ENCODE assay signal across 12 cellular contexts in genomic region chr4:70637239-70637920, GRCh38. TPM values are rescaled to one million over a fixed set of nuclear protein-coding genes. Genes with fewer than 3 reads are reported as not detected.
DNase-seq lines count a peak whose midpoint lies in the region; ATAC-seq and TF ChIP-seq lines count a peak whose summit lies in the region.
"Had no signal": no experiment of that assay in that cellular context is flagged by ENCODE, and none has a peak within 500 bp of the region (broad histone marks: within the 10 kb centered on the region; RNA-seq: fewer than 3 reads in every experiment).

No MANE protein-coding gene starts in this region.

- TF ChIP-seq CTCF in fibroblast of lung (conservative IDR thresholded peaks at IDR 0.05 in 1 of 2, IDR thresholded peaks at IDR 0.05 in 1 of 2; ENCODE audit: low read depth in 1 of 2, low read length in 2 of 2) (no peak), psoas muscle (IDR thresholded peaks at IDR 0.05) (no peak)

- no peak overlapping the region for H3K9ac ChIP-seq in fibroblast of lung (ENCODE audit: insufficient read depth, low read length)

- H3K27ac ChIP-seq in fibroblast of lung (ENCODE audit: insufficient read depth, low read length) (no peak overlapping the region), psoas muscle (peak overlapping the region; percentile 88)
- H3K27ac ChIP-seq: HL-60 had no signal

- no peaks in the 10 kb centered on the region for H3K27me3 ChIP-seq in fibroblast of lung (ENCODE audit: control insufficient read depth, insufficient read depth, low read length)
- H3K27me3 ChIP-seq in psoas muscle (ENCODE audit: insufficient read depth in 3 of 3, low read length in 2 of 3): no peaks in the 10 kb centered on the region

- DNase-seq in LHCN-M2 (ENCODE audit: low read depth) (peak; percentile 17), fibroblast of lung (ENCODE audit: low read depth in 2 of 2) (peak in 1 of 2 donors; percentile 16), psoas muscle (no peak), NCI-H2227 (lab: John Stamatoyannopoulos, UW; ENCODE audit: unreplicated experiment) (no peak), NCI-H446 treated with DMSO at 0.1 percent for 48 hours (lab: John Stamatoyannopoulos, UW) (no peak), activated gamma-delta T cell treated with Interleukin-2 at 50 U/mL for 16 hours (no peak)
- DNase-seq: islet precursor cell had no signal

- 19 to 34% (median 27%) methylated on average over 8 of the region's 8 CpGs for WGBS in psoas muscle, 3 donors

- H3K79me2 ChIP-seq in fibroblast of lung (ENCODE audit: control insufficient read depth, insufficient read depth, low read length): no peaks in the 10 kb centered on the region

- intact Hi-C loops in psoas muscle (cut with DNase I): no loop called here

- H3K4me3 ChIP-seq in fibroblast of lung (replicated peaks in 1 of 4; ENCODE audit: control extremely low read depth in 1 of 4, insufficient read depth in 1 of 4, low read depth in 3 of 4, low read length in 4 of 4) (peak overlapping the region in 1 of 4 experiments; percentile 29), psoas muscle (peak overlapping the region; percentile 59)

- H4K20me1 ChIP-seq in fibroblast of lung (ENCODE audit: control insufficient read depth, extremely low read depth, insufficient read depth, low read length): no peaks in the 10 kb centered on the region

- H3K4me1 ChIP-seq in fibroblast of lung (ENCODE audit: control insufficient read depth, extremely low read depth, insufficient read depth, low read length) (no peaks in the 10 kb centered on the region), psoas muscle (no peaks in the 10 kb centered on the region)

- H3K36me3 ChIP-seq in fibroblast of lung (ENCODE audit: control insufficient read depth, insufficient read depth, low read length) (no peaks in the 10 kb centered on the region), psoas muscle (ENCODE audit: insufficient read depth in 1 of 2, low read depth in 1 of 2) (no peaks in the 10 kb centered on the region)

- peak overlapping the region; percentile 65 for H3K4me2 ChIP-seq in fibroblast of lung (ENCODE audit: extremely low read depth, insufficient read depth, low read length)

- H3K9me3 ChIP-seq in fibroblast of lung (ENCODE audit: control insufficient read depth, insufficient read depth, low read depth, low read length): no peaks in the 10 kb centered on the region
- H3K9me3 ChIP-seq in psoas muscle: peaks cover 20% of the 10 kb centered on the region

- peak overlapping the region; percentile 81 for H2AFZ ChIP-seq in fibroblast of lung (ENCODE audit: low read length)

- ATAC-seq in GM18861 (IDR thresholded peaks at IDR 0.05; ENCODE audit: unreplicated experiment) (peak; percentile 48), psoas muscle (peak; percentile 87 to 94 (median 88)), HG03196 (IDR thresholded peaks at IDR 0.05; ENCODE audit: unreplicated experiment) (no peak)
- ATAC-seq: stimulated activated effector memory CD8-positive, alpha-beta T cell treated with anti-CD3 and anti-CD28 coated beads, Interleukin-12 subunit alpha, Interleukin-12 subunit beta, amount 100 ng/mL, for 72 hours had no signal

RNA-seq across cellular contexts. Expression of gene ENAM, which starts 8.8 kb away (rescaled TPM):
- 0.06 TPM in 2 replicates for total RNA-seq in LHCN-M2 (2014; rRNA removed)
- 0.01 TPM for polyA plus RNA-seq in LHCN-M2 (2012)
- total RNA-seq in fibroblast of lung: under 0.01 and 0.50 TPM in 2 replicates
- 0.33 and 0.58 TPM in 2 replicates for polyA plus RNA-seq in fibroblast of lung
- polyA plus RNA-seq in fibroblast of lung (2012): 0.08 and 0.70 TPM in 2 replicates
- not detected in 2 replicates for polyA minus RNA-seq in fibroblast of lung (ENCODE audit: low replicate concordance)
- total RNA-seq in psoas muscle: 1 to 10 TPM; 1.6 to 6.6 (median 3.0) TPM
- polyA plus RNA-seq in psoas muscle: 1 to 10 TPM in 1 of 3 donors, under 1 TPM in 2; 0.08 to 1.5 (median 0.65) TPM
- total RNA-seq: T-helper 2 cell treated with Interferon-gamma antibody and Interleukin-4, amounts not matched to agents 100 ng/mL and 5 ng/mL, for 36 hours had no signal

RNA-seq across cellular contexts. Expression of gene JCHAIN, which starts 28.9 kb away (rescaled TPM):
- total RNA-seq in LHCN-M2 (2014; rRNA removed) (not detected in 2 replicates), fibroblast of lung (14.1 and 28.7 TPM in 2 replicates), psoas muscle (1 to 10 TPM in 3 of 4 donors, under 1 TPM in 1; 0.50 to 3.0 (median 1.7) TPM)
- 0.10 TPM for polyA plus RNA-seq in LHCN-M2 (2012)
- polyA plus RNA-seq in fibroblast of lung (9.3 and 11.3 TPM in 2 replicates), psoas muscle (under 1 TPM; 0.13 to 0.73 (median 0.15) TPM)
- 5.5 and 6.6 TPM in 2 replicates for polyA plus RNA-seq in fibroblast of lung (2012)
- 0.48 and 9.7 TPM in 2 replicates for polyA minus RNA-seq in fibroblast of lung (ENCODE audit: low replicate concordance)
- total RNA-seq: T-helper 2 cell treated with Interferon-gamma antibody and Interleukin-4, amounts not matched to agents 100 ng/mL and 5 ng/mL, for 36 hours had no signal

RNA-seq across cellular contexts. Expression of gene AMBN, which starts 45.3 kb away (rescaled TPM):
- total RNA-seq in LHCN-M2 (2014; rRNA removed) (not detected in 2 replicates), fibroblast of lung (not detected in 2 replicates), psoas muscle (not detected)
- not detected for polyA plus RNA-seq in LHCN-M2 (2012)
- polyA plus RNA-seq in fibroblast of lung (not detected in 2 replicates), psoas muscle (not detected)
- not detected in 2 replicates for polyA plus RNA-seq in fibroblast of lung (2012)
- polyA minus RNA-seq in fibroblast of lung (ENCODE audit: low replicate concordance): not detected in 2 replicates
- total RNA-seq: T-helper 2 cell treated with Interferon-gamma antibody and Interleukin-4, amounts not matched to agents 100 ng/mL and 5 ng/mL, for 36 hours had no signal

RNA-seq across cellular contexts. Expression of gene UTP3, which starts 51.0 kb away (rescaled TPM):
- 17.7 and 33.0 TPM in 2 replicates for total RNA-seq in LHCN-M2 (2014; rRNA removed)
- polyA plus RNA-seq in LHCN-M2 (2012): 24.1 TPM
- 17.8 and 19.3 TPM in 2 replicates for total RNA-seq in fibroblast of lung
- polyA plus RNA-seq in fibroblast of lung: 20.4 and 26.9 TPM in 2 replicates
- 38.7 and 49.8 TPM in 2 replicates for polyA plus RNA-seq in fibroblast of lung (2012)
- 1.3 and 4.6 TPM in 2 replicates for polyA minus RNA-seq in fibroblast of lung (ENCODE audit: low replicate concordance)
- 10 to 100 TPM; 13.1 to 22.6 (median 20.2) TPM for total RNA-seq in psoas muscle
- 10 to 100 TPM; 13.0 to 32.5 (median 28.6) TPM for polyA plus RNA-seq in psoas muscle
